In genomic region chr6:123064038-123064437, GRCh38 we compare ENCODE assay signal across 23 cellular contexts.
"Had no signal": no experiment of that assay in that cellular context is flagged by ENCODE, and none has a peak within 500 bp of the region (broad histone marks: within the 10 kb centered on the region; RNA-seq: fewer than 3 reads in every experiment).

No MANE protein-coding gene starts in this region.

- H3K9me3 Mint-ChIP-seq: activated T-cell treated with anti-CD3 and anti-CD28 coated beads, Interleukin-2, amount 50 U/mL, for 72 hours; brain; nephron progenitor cell; stimulated activated naive CD8-positive, alpha-beta T cell treated with anti-CD3 and anti-CD28 coated beads, Interleukin-15, Interleukin-2, amounts not matched to agents 100 ng/mL and 50 ng/mL, for 24 hours had no signal

- ATAC-seq: activated T-cell treated with anti-CD3 and anti-CD28 coated beads, Interleukin-2, amount 50 U/mL, for 72 hours; gastrocnemius medialis; lower lobe of right lung; mucosa of descending colon; right cardiac atrium had no signal

- H3K36me3 ChIP-seq: gastrocnemius medialis, lower lobe of right lung, thyroid gland had no signal

- H3K27ac ChIP-seq: gastrocnemius medialis, lower lobe of right lung, parathyroid adenoma, thyroid gland had no signal

- H3K4me3 Mint-ChIP-seq: activated CD4-positive, alpha-beta T cell treated with anti-CD3 and anti-CD28 coated beads, Interleukin-2, amount 10 ng/mL, durations not matched to agents 24 days and 14 days; activated T-cell treated with anti-CD3 and anti-CD28 coated beads, Interleukin-2, amount 50 U/mL, for 72 hours; brain; nephron progenitor cell; stimulated activated naive CD8-positive, alpha-beta T cell treated with anti-CD3 and anti-CD28 coated beads, Interleukin-15, Interleukin-2, amounts not matched to agents 100 ng/mL and 50 ng/mL, for 24 hours had no signal

- DNase-seq: activated CD4-positive, alpha-beta T cell treated with anti-CD3 and anti-CD28 coated beads, Interleukin-2, amount 10 ng/mL, durations not matched to agents 24 days and 14 days; activated effector memory CD4-positive, alpha-beta T cell treated with Interleukin-2 at 50 U/mL for 16 hours; activated naive CD4-positive, alpha-beta T cell treated with anti-CD3 and anti-CD28 coated beads, Interleukin-2, amount 50 U/mL, for 16 hours; activated T-cell treated with anti-CD3 and anti-CD28 coated beads, Interleukin-2, amount 50 U/mL, for 72 hours; aorta; central memory CD4-positive, alpha-beta T cell; dermis blood vessel endothelial cell; effector CD8-positive, alpha-beta T cell; gastrocnemius medialis; head of caudate nucleus; hypothalamus; lower lobe of right lung; mesendoderm; mucosa of descending colon; nephron progenitor cell; nucleus accumbens; right cardiac atrium; substantia nigra; T1000; thyroid gland had no signal

- H3K4me1 ChIP-seq: gastrocnemius medialis, lower lobe of right lung, parathyroid adenoma, thyroid gland had no signal

- H3K79me2 ChIP-seq: parathyroid adenoma had no signal

- H3K9me3 ChIP-seq: gastrocnemius medialis, lower lobe of right lung, mucosa of descending colon, thyroid gland had no signal

- H3K9ac ChIP-seq: parathyroid adenoma had no signal

- H3K4me1 Mint-ChIP-seq: nephron progenitor cell had no signal

- H3K27me3 ChIP-seq: gastrocnemius medialis, thyroid gland had no signal

- H3K27me3 Mint-ChIP-seq: activated CD4-positive, alpha-beta T cell treated with anti-CD3 and anti-CD28 coated beads, Interleukin-2, amount 10 ng/mL, durations not matched to agents 24 days and 14 days; brain; stimulated activated naive CD8-positive, alpha-beta T cell treated with anti-CD3 and anti-CD28 coated beads, Interleukin-15, Interleukin-2, amounts not matched to agents 100 ng/mL and 50 ng/mL, for 24 hours had no signal

- H3K4me3 ChIP-seq: gastrocnemius medialis, lower lobe of right lung, mucosa of descending colon, thyroid gland had no signal

- H2AFZ ChIP-seq: parathyroid adenoma had no signal

- H3K27ac Mint-ChIP-seq: activated CD4-positive, alpha-beta T cell treated with anti-CD3 and anti-CD28 coated beads, Interleukin-2, amount 10 ng/mL, durations not matched to agents 24 days and 14 days; activated T-cell treated with anti-CD3 and anti-CD28 coated beads, Interleukin-2, amount 50 U/mL, for 72 hours; nephron progenitor cell; stimulated activated naive CD8-positive, alpha-beta T cell treated with anti-CD3 and anti-CD28 coated beads, Interleukin-15, Interleukin-2, amounts not matched to agents 100 ng/mL and 50 ng/mL, for 24 hours had no signal
